Comparison of ENCODE assay signal across 10 cellular contexts in genomic region chr1:221809101-221810029, GRCh38.
DNase-seq lines count a peak whose midpoint lies in the region; ATAC-seq, FAIRE-seq and TF ChIP-seq lines count a peak whose summit lies in the region.
"Had no signal": no experiment of that assay in that cellular context is flagged by ENCODE, and none has a peak within 500 bp of the region (broad histone marks: within the 10 kb centered on the region; RNA-seq: fewer than 3 reads in every experiment).

No MANE protein-coding gene starts in this region.

- intact Hi-C loops in K562 (cut with micrococcal nuclease): no loop called here
- intact Hi-C loops in testis (cut with DNase I; ENCODE audit: low total_unique reads): no loop called here

- no peaks in the 10 kb centered on the region for H3K9me3 ChIP-seq in BLaER1
- 0 out of 2 replicates have a peak, but pooled peaks cover 3% of the 10 kb centered on the region for H3K9me3 ChIP-seq in K562 (replicated peaks; ENCODE audit: control insufficient read depth, insufficient read depth, low read depth, low read length)
- no peaks in the 10 kb centered on the region for H3K9me3 ChIP-seq in gastroesophageal sphincter
- no peaks in the 10 kb centered on the region for H3K9me3 ChIP-seq in testis

- H3K4me3 ChIP-seq in BLaER1 (no peak overlapping the region), KMS-11 (IDR thresholded peaks at IDR 0.05; ENCODE audit: insufficient read depth, low read depth, low read length) (no peak overlapping the region), K562 (no peak overlapping the region), gastroesophageal sphincter (no peak overlapping the region), testis (no peak overlapping the region)

- no peak for TF ChIP-seq CTCF in KMS-11 (conservative IDR thresholded peaks at IDR 0.05; ENCODE audit: low read depth, low read length)
- TF ChIP-seq CTCF in K562 (IDR thresholded peaks at IDR 0.05 in 2 of 3, conservative IDR thresholded peaks at IDR 0.05 in 1 of 3; ENCODE audit: insufficient read depth in 2 of 3, low read depth in 1 of 3, low read length in 3 of 3): no peak
- TF ChIP-seq CTCF in gastroesophageal sphincter (IDR thresholded peaks at IDR 0.05): no peak
- no peak for TF ChIP-seq CTCF in testis (IDR thresholded peaks at IDR 0.05)

- H3K9me1 ChIP-seq in K562 (ENCODE audit: control insufficient read depth, insufficient read depth, low read length): no peaks in the 10 kb centered on the region

- H3K27ac ChIP-seq in BLaER1: 0 out of 2 replicates have a peak overlapping the region, but pooled peaks have one; percentile 23
- no peak overlapping the region for H3K27ac ChIP-seq in KMS-11
- H3K27ac ChIP-seq in K562 (ENCODE audit: extremely low read depth, low read depth, low read length): no peak overlapping the region
- H3K27ac ChIP-seq in gastroesophageal sphincter: no peak overlapping the region
- no peak overlapping the region for H3K27ac ChIP-seq in testis

- H3K4me2 ChIP-seq in BLaER1 (peak overlapping the region; percentile 21), KMS-11 (peak overlapping the region; percentile 23; the same call in 1 of the 2 replicates), K562 (ENCODE audit: insufficient read depth, low read length) (no peak overlapping the region; the same call in 1 of the 2 replicates)

- H3K36me3 ChIP-seq in BLaER1 (no peaks in the 10 kb centered on the region), KMS-11 (ENCODE audit: insufficient read depth) (no peaks in the 10 kb centered on the region), K562 (ENCODE audit: control insufficient read depth, insufficient read depth, low read length) (no peaks in the 10 kb centered on the region), gastroesophageal sphincter (no peaks in the 10 kb centered on the region), testis (ENCODE audit: low read depth, missing control alignments) (no peaks in the 10 kb centered on the region)

- H3K27me3 ChIP-seq in BLaER1 (no peaks in the 10 kb centered on the region), KMS-11 (ENCODE audit: insufficient read depth, low read depth) (no peaks in the 10 kb centered on the region), K562 (ENCODE audit: control insufficient read depth in 2 of 2, insufficient read depth in 2 of 2, low read length in 2 of 2) (no peaks in the 10 kb centered on the region), gastroesophageal sphincter (no peaks in the 10 kb centered on the region), testis (no peaks in the 10 kb centered on the region)

- H4K20me1 ChIP-seq in BLaER1: no peaks in the 10 kb centered on the region
- H4K20me1 ChIP-seq in KMS-11 (ENCODE audit: insufficient read depth): no peaks in the 10 kb centered on the region
- H4K20me1 ChIP-seq in K562 (replicated peaks; ENCODE audit: control insufficient read depth, insufficient read depth, low read length): no peaks in the 10 kb centered on the region

- H3K79me2 ChIP-seq in KMS-11 (ENCODE audit: insufficient read depth, low read depth) (no peaks in the 10 kb centered on the region), K562 (ENCODE audit: control insufficient read depth, insufficient read depth, low read length) (no peaks in the 10 kb centered on the region)

- no peak for FAIRE-seq in K562 (lab: Jason Lieb, UNC)
- FAIRE-seq: H54 had no signal

- H2AFZ ChIP-seq in KMS-11 (ENCODE audit: low read depth) (no peak overlapping the region), K562 (ENCODE audit: low read depth, low read length) (peak overlapping the region; percentile 61)

- POLR2A ChIA-PET in K562 (lab: Yijun Ruan, JAX): interaction anchor here (0.6 kb wide), 1 partner anchor 1334 kb away, joined by 3 read pairs; no protein-coding TSS in a partner anchor

- DNase-seq in K562 (ENCODE audit: extremely low read depth in 1 of 4, low spot score in 3 of 4) (no peak), NK-92 (lab: John Stamatoyannopoulos, UW; ENCODE audit: unreplicated experiment) (no peak), RKO (ENCODE audit: low spot score) (no peak), testis (no peak)
- DNase-seq: NCI-H2171 treated with DMSO at 0.1 percent for 48 hours had no signal

- 5% methylated on average over 12 of the region's 12 CpGs for WGBS in K562 (ENCODE audit: insufficient coverage, low coverage, missing lambda C conversion rate)
- WGBS in gastroesophageal sphincter (ENCODE audit: low coverage in 1 of 2), 2 donors: 61 to 76% methylated on average over 7 to 11 of the region's 12 CpGs
- 51 to 64% methylated on average over 12 of the region's 12 CpGs for WGBS in testis, 2 donors

- H3K9ac ChIP-seq in BLaER1 (no peak overlapping the region), KMS-11 (no peak overlapping the region), K562 (ENCODE audit: insufficient read depth in 1 of 2, low read depth in 2 of 2, low read length in 2 of 2) (no peak overlapping the region)

- TF ChIP-seq EP300 in K562 (IDR thresholded peaks at IDR 0.05; ENCODE audit: low read length) (no peak), gastroesophageal sphincter (IDR thresholded peaks at IDR 0.05) (no peak)

- TF ChIP-seq RAD21 in K562 (CRISPR knock-in tag; conservative IDR thresholded peaks at IDR 0.05 in 1 of 2, IDR thresholded peaks at IDR 0.05 in 1 of 2): no peak

- in situ Hi-C loops in K562 (cut with MboI): no loop called here

- BruUV-seq in K562 (replicated peaks; lab: Mats Ljungman, UMichigan): no TSS peak

- ATAC-seq in GM19397 (IDR thresholded peaks at IDR 0.05; ENCODE audit: unreplicated experiment) (peak; percentile 39), K562 (no peak), gastroesophageal sphincter (no peak)

- TF ChIP-seq POLR2A in K562 (conservative IDR thresholded peaks at IDR 0.05): no peak
- TF ChIP-seq POLR2A in gastroesophageal sphincter (IDR thresholded peaks at IDR 0.05): no peak
- no peak for TF ChIP-seq POLR2A in testis (IDR thresholded peaks at IDR 0.05)

- H3K4me1 ChIP-seq in BLaER1 (peaks cover 35% of the 10 kb centered on the region), KMS-11 (ENCODE audit: low read depth, poor library complexity, severe bottlenecking) (peaks cover 13% of the 10 kb centered on the region), K562 (replicated peaks in 1 of 2; ENCODE audit: control insufficient read depth in 2 of 2, insufficient read depth in 2 of 2, low read length in 2 of 2) (peaks cover 0 to 2% of the 10 kb centered on the region in 2 experiments; a peak in 1 of 5 replicates), gastroesophageal sphincter (no peaks in the 10 kb centered on the region), testis (no peaks in the 10 kb centered on the region)

- CTCF ChIA-PET in K562 (lab: Yijun Ruan, JAX; ENCODE audit: low intra/inter-chr PET ratio): no interaction called here

TF ChIP-seq in K562, 482 proteins besides CTCF, POLR2A, EP300 and RAD21 (continues in another document):
- TF ChIP-seq ZNF830 (CRISPR knock-in tag; IDR thresholded peaks at IDR 0.05): no peak
- TF ChIP-seq SMAD3 (CRISPR knock-in tag; conservative IDR thresholded peaks at IDR 0.05): 0 out of 2 replicates have a peak, but pooled peaks have one; percentile 36
- TF ChIP-seq ELF1 (tag; IDR thresholded peaks at IDR 0.05): peak; percentile 65
- TF ChIP-seq ELF2 (CRISPR knock-in tag; IDR thresholded peaks at IDR 0.05): 0 out of 2 replicates have a peak, but pooled peaks have one; percentile 18
- TF ChIP-seq ZBTB17 (CRISPR knock-in tag; IDR thresholded peaks at IDR 0.05): peak; percentile 93
- no peak for TF ChIP-seq ATF7 (IDR thresholded peaks at IDR 0.05)
- 0 out of 2 replicates have a peak, but pooled peaks have one; percentile 20 for TF ChIP-seq SMAD4 (CRISPR knock-in tag; conservative IDR thresholded peaks at IDR 0.05)
- TF ChIP-seq ZBTB12 (CRISPR knock-in tag; IDR thresholded peaks at IDR 0.05): 0 out of 2 replicates have a peak, but pooled peaks have one; percentile 20
- peak; percentile 66; the same call in 1 of the 2 replicates for TF ChIP-seq ELK3 (CRISPR knock-in tag; IDR thresholded peaks at IDR 0.05)
- TF ChIP-seq KLF13 (tag; IDR thresholded peaks at IDR 0.05; ENCODE audit: borderline replicate concordance, low read depth): no peak
- 0 out of 2 replicates have a peak, but pooled peaks have one; percentile 16 for TF ChIP-seq BCL6 (CRISPR knock-in tag; IDR thresholded peaks at IDR 0.05)
